ENCODE assay signal across 16 cellular contexts in the genomic region with DNA sequence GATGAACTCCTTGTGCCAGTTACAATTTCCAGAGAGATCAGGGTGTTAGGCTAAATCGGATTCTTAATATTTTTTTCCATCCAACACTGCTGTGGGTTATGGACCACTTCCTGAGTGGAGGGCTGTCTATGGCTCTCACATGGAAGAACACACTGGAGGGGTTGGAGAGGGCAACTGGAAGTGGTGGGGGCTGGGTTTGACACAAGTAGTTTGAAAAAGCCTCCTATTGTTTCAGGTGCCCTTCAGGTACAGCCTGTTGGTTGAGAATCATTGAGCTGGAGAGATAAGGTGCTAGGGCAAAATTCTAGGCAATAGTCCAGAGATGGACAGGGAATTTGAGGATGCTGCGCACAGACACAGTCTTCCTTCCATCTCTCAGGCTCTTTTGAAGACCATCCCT.
DNase-seq lines count a peak whose midpoint lies in the region; ATAC-seq and TF ChIP-seq lines count a peak whose summit lies in the region.
"Had no signal": no experiment of that assay in that cellular context is flagged by ENCODE, and none has a peak within 500 bp of the region (broad histone marks: within the 10 kb centered on the region; RNA-seq: fewer than 3 reads in every experiment).

No MANE protein-coding gene starts in this region.

- H4K20me1 ChIP-seq in neural cell (ENCODE audit: insufficient read depth) = no peaks in the 10 kb centered on the region
- H4K20me1 ChIP-seq: BLaER1 treated with 17β-estradiol and CSF1 and Interleukin-3, amounts not matched to agents 10 nM and 100 nM had no signal

- peaks cover 10% of the 10 kb centered on the region for H3K4me1 Mint-ChIP-seq in activated T-helper 17 cell treated with anti-CD3 and anti-CD28 coated beads, Interleukin-2, amount 50 U/mL, for 72 hours

- TF ChIP-seq CTCF in VCaP (conservative IDR thresholded peaks at IDR 0.05) (no peak), coronary artery (IDR thresholded peaks at IDR 0.05) (no peak), neural cell (IDR thresholded peaks at IDR 0.05; ENCODE audit: poor library complexity, severe bottlenecking) (no peak), thyroid gland (IDR thresholded peaks at IDR 0.05) (no peak)

- H3K9me3 ChIP-seq in neural cell (ENCODE audit: low read length) (no peaks in the 10 kb centered on the region), thyroid gland (no peaks in the 10 kb centered on the region)

- TF ChIP-seq EP300 in neural cell (conservative IDR thresholded peaks at IDR 0.05; ENCODE audit: poor library complexity, severe bottlenecking) = no peak

- no peaks in the 10 kb centered on the region for H3F3A ChIP-seq in neural cell (ENCODE audit: insufficient read depth, low read length, poor library complexity, severe bottlenecking)

- H3K27me3 ChIP-seq in neural cell (ENCODE audit: insufficient read depth, low read depth, low read length) = no peaks in the 10 kb centered on the region
- no peaks in the 10 kb centered on the region for H3K27me3 ChIP-seq in thyroid gland
- H3K27me3 ChIP-seq: BLaER1 treated with 17β-estradiol and CSF1 and Interleukin-3, amounts not matched to agents 10 nM and 100 nM had no signal

- no peaks in the 10 kb centered on the region for H3K9me3 Mint-ChIP-seq in activated T-helper 17 cell treated with anti-CD3 and anti-CD28 coated beads, Interleukin-2, amount 50 U/mL, for 72 hours
- H3K9me3 Mint-ChIP-seq: HFFc6 had no signal

- H3K36me3 Mint-ChIP-seq in activated T-helper 17 cell treated with anti-CD3 and anti-CD28 coated beads, Interleukin-2, amount 50 U/mL, for 72 hours (ENCODE audit: low read depth) = no peaks in the 10 kb centered on the region
- H3K36me3 Mint-ChIP-seq: CD8-positive, alpha-beta T cell had no signal

- intact Hi-C loops in thyroid gland (cut with DNase I) = loop anchor here (10.0 kb wide), 1 partner anchor 428 kb away; no protein-coding TSS in a partner anchor

- H3K9ac ChIP-seq in neural cell (ENCODE audit: low read length) = no peak overlapping the region
- H3K9ac ChIP-seq: BLaER1 treated with 17β-estradiol and CSF1 and Interleukin-3, amounts not matched to agents 10 nM and 100 nM had no signal

- H3K27ac ChIP-seq in VCaP = peak overlapping the region; percentile 10; the same call in 1 of the 2 replicates
- H3K27ac ChIP-seq in coronary artery = no peak overlapping the region
- peak overlapping the region; percentile 55 for H3K27ac ChIP-seq in neural cell (ENCODE audit: low read length)
- peak overlapping the region in 1 of 3 donors; percentile 13 for H3K27ac ChIP-seq in thyroid gland
- H3K27ac ChIP-seq: BLaER1 treated with 17β-estradiol and CSF1 and Interleukin-3, amounts not matched to agents 10 nM and 100 nM had no signal

- H3K4me3 Mint-ChIP-seq in activated T-helper 17 cell treated with anti-CD3 and anti-CD28 coated beads, Interleukin-2, amount 50 U/mL, for 72 hours = no peak overlapping the region
- H3K4me3 Mint-ChIP-seq: B cell; CD8-positive, alpha-beta T cell; GM23338; HFFc6 had no signal

- no peak overlapping the region for H3K27ac Mint-ChIP-seq in activated T-helper 17 cell treated with anti-CD3 and anti-CD28 coated beads, Interleukin-2, amount 50 U/mL, for 72 hours
- H3K27ac Mint-ChIP-seq: B cell; CD8-positive, alpha-beta T cell; GM23338; HFFc6 had no signal

- H3K4me3 ChIP-seq in coronary artery = no peak overlapping the region
- no peak overlapping the region for H3K4me3 ChIP-seq in neural cell (ENCODE audit: low read length)
- no peak overlapping the region for H3K4me3 ChIP-seq in thyroid gland (replicated peaks in 1 of 3)
- H3K4me3 ChIP-seq: BLaER1 treated with 17β-estradiol and CSF1 and Interleukin-3, amounts not matched to agents 10 nM and 100 nM; GM23338 had no signal

- ATAC-seq in activated T-helper 17 cell treated with anti-CD3 and anti-CD28 coated beads, Interleukin-2, amount 50 U/mL, for 72 hours (replicated peaks) = no peak
- ATAC-seq: CD8-positive, alpha-beta T cell; GM23338; HCT116 had no signal

- no peaks in the 10 kb centered on the region for H3K36me3 ChIP-seq in neural cell (ENCODE audit: insufficient read depth, low read length)
- H3K36me3 ChIP-seq in thyroid gland = no peaks in the 10 kb centered on the region
- H3K36me3 ChIP-seq: BLaER1 treated with 17β-estradiol and CSF1 and Interleukin-3, amounts not matched to agents 10 nM and 100 nM had no signal

- TF ChIP-seq POLR2A in thyroid gland (IDR thresholded peaks at IDR 0.05) = no peak

- WGBS in thyroid gland, 2 donors = 33 to 35% methylated on average over 2 of the region's 2 CpGs

- H3K79me2 ChIP-seq in neural cell (replicated peaks; ENCODE audit: insufficient read depth, low read length) = no peaks in the 10 kb centered on the region

- DNase-seq in coronary artery (ENCODE audit: low spot score) (peak; percentile 43), thyroid gland (peak; percentile 39 to 67), NOMO-1 treated with DMSO at 0.1 percent for 48 hours (lab: John Stamatoyannopoulos, UW; ENCODE audit: unreplicated experiment) (no peak), SK-N-DZ (ENCODE audit: low spot score) (no peak)
- DNase-seq: Calu3; CD8-positive, alpha-beta T cell; DMS79 treated with DMSO at 0.1 percent for 48 hours; GF-D8; HFFc6 had no signal

- no peaks in the 10 kb centered on the region for H3K9me2 ChIP-seq in neural cell (ENCODE audit: insufficient read depth, low read length)

- H3K27me3 Mint-ChIP-seq in activated T-helper 17 cell treated with anti-CD3 and anti-CD28 coated beads, Interleukin-2, amount 50 U/mL, for 72 hours = peaks cover 7% of the 10 kb centered on the region

- no peak overlapping the region for H2AFZ ChIP-seq in neural cell (ENCODE audit: low read depth, low read length)
- H2AFZ ChIP-seq: GM23338 had no signal

- peaks cover 0 to 4% of the 10 kb centered on the region in 2 donors for H3K4me1 ChIP-seq in thyroid gland

- TF ChIP-seq RAD21 in neural cell (conservative IDR thresholded peaks at IDR 0.05) = no peak

- H3K4me2 ChIP-seq in neural cell (ENCODE audit: low read length) = no peak overlapping the region
- H3K4me2 ChIP-seq: BLaER1 treated with 17β-estradiol and CSF1 and Interleukin-3, amounts not matched to agents 10 nM and 100 nM; GM23338 had no signal

TF ChIP-seq in neural cell, 6 proteins besides CTCF, POLR2A, EP300 and RAD21:
- no peak for TF ChIP-seq MXI1 (conservative IDR thresholded peaks at IDR 0.05; ENCODE audit: poor library complexity, severe bottlenecking)
- TF ChIP-seq EZH2 (IDR thresholded peaks at IDR 0.05; ENCODE audit: borderline replicate concordance, insufficient read depth, low read length, poor library complexity, severe bottlenecking) = no peak
- no peak for TF ChIP-seq POLR2AphosphoS5 (IDR thresholded peaks at IDR 0.05)
- TF ChIP-seq SMC3 (conservative IDR thresholded peaks at IDR 0.05; ENCODE audit: poor library complexity) = no peak
- TF ChIP-seq REST (IDR thresholded peaks at IDR 0.05; ENCODE audit: borderline replicate concordance) = no peak
- no peak for TF ChIP-seq TAF1 (IDR thresholded peaks at IDR 0.05; ENCODE audit: low read depth)

Comparison
In these comparisons a context has a peak if more than half of its experiments do, and no peak if none do; other contexts are left out.
1. H3K27ac ChIP-seq: peak in VCaP (single experiment) and neural cell (single experiment); none in coronary artery (0 of 2).
2. DNase-seq: peak in coronary artery (single experiment) and thyroid gland (2 of 2); none in NOMO-1 treated with DMSO at 0.1 percent for 48 hours (single experiment) and SK-N-DZ (single experiment).